Comparison of ENCODE assay signal across 10 cellular contexts in genomic region chr3:105970283-105970682, GRCh38.
A peak's percentile ranks its signal among the peaks of the same experiment; 100 is the strongest.
DNase-seq lines count a peak whose midpoint lies in the region; ATAC-seq and TF ChIP-seq lines count a peak whose summit lies in the region.
"Had no signal": no experiment of that assay in that cellular context is flagged by ENCODE, and none has a peak within 500 bp of the region (broad histone marks: within the 10 kb centered on the region; RNA-seq: fewer than 3 reads in every experiment).

No MANE protein-coding gene starts in this region.

- BruUV-seq in MCF 10A (replicated peaks; lab: Mats Ljungman, UMichigan): no TSS peak

- H3K27ac ChIP-seq in lower lobe of right lung: no peak overlapping the region
- no peak overlapping the region for H3K27ac ChIP-seq in SJCRH30
- H3K27ac ChIP-seq: spleen had no signal

- H3K9me3 Mint-ChIP-seq in MCF 10A (ENCODE audit: unreplicated experiment): peaks cover 9% of the 10 kb centered on the region

- intact Hi-C loops in MCF 10A (cut with micrococcal nuclease): no loop called here
- intact Hi-C loops in lower lobe of right lung (cut with DNase I): no loop called here

- peak; percentile 62 to 68 for ATAC-seq in lower lobe of right lung
- no peak for ATAC-seq in GM21723 (IDR thresholded peaks at IDR 0.05; ENCODE audit: unreplicated experiment)
- no peak for ATAC-seq in GM21447 (IDR thresholded peaks at IDR 0.05; ENCODE audit: unreplicated experiment)

- peaks cover 32% of the 10 kb centered on the region for H3K4me1 Mint-ChIP-seq in MCF 10A (ENCODE audit: insufficient read depth, unreplicated experiment)

- peak overlapping the region; percentile 67 for H3K27ac Mint-ChIP-seq in MCF 10A (ENCODE audit: low read depth, unreplicated experiment)

- H3K4me3 ChIP-seq in MG63 (no peak overlapping the region), lower lobe of right lung (no peak overlapping the region), SJCRH30 (no peak overlapping the region)
- H3K4me3 ChIP-seq: spleen had no signal

- peaks cover 8% of the 10 kb centered on the region for H3K36me3 Mint-ChIP-seq in MCF 10A (ENCODE audit: insufficient read depth, unreplicated experiment)

- H3K36me3 ChIP-seq in MG63: no peaks in the 10 kb centered on the region
- H3K36me3 ChIP-seq in lower lobe of right lung: no peaks in the 10 kb centered on the region
- H3K36me3 ChIP-seq in SJCRH30: no peaks in the 10 kb centered on the region
- H3K36me3 ChIP-seq: spleen had no signal

- TF ChIP-seq CTCF in MCF 10A (IDR thresholded peaks at IDR 0.05; ENCODE audit: unreplicated experiment) (no peak), lower lobe of right lung (IDR thresholded peaks at IDR 0.05) (no peak)

- H3K27me3 ChIP-seq in MG63 (no peaks in the 10 kb centered on the region), lower lobe of right lung (ENCODE audit: low read depth) (no peaks in the 10 kb centered on the region), SJCRH30 (no peaks in the 10 kb centered on the region)
- H3K27me3 ChIP-seq: spleen had no signal

- peak; percentile 6 for DNase-seq in DMS53 (lab: John Stamatoyannopoulos, UW)
- DNase-seq in MG63: peak; percentile 50
- peak; percentile 95 for DNase-seq in MCF 10A (ENCODE audit: unreplicated experiment)
- peak; percentile 40 for DNase-seq in lower lobe of right lung
- DNase-seq in SJCRH30: no peak
- DNase-seq in activated CD4-positive, alpha-beta T cell treated with anti-CD3 and anti-CD28 coated beads for 1 hour: no peak
- DNase-seq: cortex of kidney, spleen had no signal

- no peaks in the 10 kb centered on the region for H3K4me1 ChIP-seq in lower lobe of right lung
- no peaks in the 10 kb centered on the region for H3K4me1 ChIP-seq in SJCRH30
- H3K4me1 ChIP-seq: spleen had no signal

- CTCF ChIA-PET in MCF 10A (lab: Yijun Ruan, JAX): interaction anchor here (0.7 kb wide), 1 partner anchor 153 kb away, joined by 6 read pairs; no protein-coding TSS in a partner anchor

- no peaks in the 10 kb centered on the region for H3K27me3 Mint-ChIP-seq in MCF 10A (ENCODE audit: insufficient read depth, unreplicated experiment)

- H3K9me3 ChIP-seq in MG63: peaks cover 8% of the 10 kb centered on the region
- H3K9me3 ChIP-seq in lower lobe of right lung: no peaks in the 10 kb centered on the region
- peaks cover 5% of the 10 kb centered on the region for H3K9me3 ChIP-seq in SJCRH30 (replicated peaks)

- no peak overlapping the region for H3K4me3 Mint-ChIP-seq in MCF 10A (ENCODE audit: unreplicated experiment)

- POLR2A ChIA-PET in MCF 10A (lab: Yijun Ruan, JAX): interaction anchor here (0.6 to 1.3 kb wide), 6 partner anchors 9 to 210 kb away, joined by 3 to 8 read pairs (median 4); partner anchors contain the start of gene CBLB

Comparison
In these comparisons a context has a peak if more than half of its experiments do, and no peak if none do; other contexts are left out.
1. DNase-seq: peak in DMS53 (single experiment), MG63 (single experiment), MCF 10A (single experiment) and lower lobe of right lung (single experiment); none in SJCRH30 (0 of 2) and activated CD4-positive, alpha-beta T cell treated with anti-CD3 and anti-CD28 coated beads for 1 hour (single experiment).
2. ATAC-seq: peak in lower lobe of right lung (2 of 2); none in GM21723 (single experiment) and GM21447 (single experiment).